26 cellular contexts compared by ENCODE assay signal in genomic region chr13:35092751-35093150, GRCh38.
"Had no signal": no experiment of that assay in that cellular context is flagged by ENCODE, and none has a peak within 500 bp of the region (broad histone marks: within the 10 kb centered on the region; RNA-seq: fewer than 3 reads in every experiment).

No MANE protein-coding gene starts in this region.

- H3K4me3 ChIP-seq: stomach, suprapubic skin, testis, thoracic aorta, thyroid gland, tibial artery, tibial nerve, transverse colon, upper lobe of left lung, upper lobe of right lung, uterus, vagina had no signal

- H3K27me3 ChIP-seq: stomach, suprapubic skin, testis, thyroid gland, tibial artery, tibial nerve, transverse colon, upper lobe of left lung, upper lobe of right lung, uterus, vagina had no signal

- DNase-seq: stimulated activated CD4-positive, alpha-beta T cell treated with anti-CD3 and anti-CD28 coated beads, Interleukin-2, amount 100 ng/mL, for 48 hours; stimulated activated CD4-positive, alpha-beta T cell treated with anti-CD3 and anti-CD28 coated beads, Interleukin-4, amount 100 ng/mL, for 1 hour; stimulated activated CD4-positive, alpha-beta T cell treated with anti-CD3 and anti-CD28 coated beads, Interleukin-4, amount 100 ng/mL, for 24 hours; stimulated activated CD4-positive, alpha-beta T cell treated with anti-CD3 and anti-CD28 coated beads, Interleukin-4, amount 100 ng/mL, for 4 hours; stimulated activated CD8-positive, alpha-beta memory T cell treated with anti-CD3 and anti-CD28 coated beads, Interleukin-4, amount 100 ng/mL, for 48 hours; stimulated activated naive B cell treated with anti-CD40 and anti-IgM and Interleukin-4, amounts not matched to agents 10 μg/mL and 1 μg/mL and 100 μg/mL, for 72 hours; stimulated activated naive CD4-positive, alpha-beta T cell; stimulated activated naive CD4-positive, alpha-beta T cell treated with Interleukin-2 at 50 U/mL for 16 hours; stimulated activated naive CD8-positive, alpha-beta T cell treated with anti-CD3 and anti-CD28 coated beads, Interleukin-15, amount 100 ng/mL, for 72 hours; stimulated activated naive CD8-positive, alpha-beta T cell treated with anti-CD3 and anti-CD28 coated beads, Interleukin-15, Interleukin-2, amounts not matched to agents 100 U/mL and 50 U/mL, for 24 hours; stomach; substantia nigra; testis; thyroid gland; tibial artery; transverse colon; trophoblast cell; upper lobe of left lung; upper lobe of right lung; uterus had no signal

- H3K9me3 ChIP-seq: stomach, suprapubic skin, testis, thoracic aorta, thyroid gland, upper lobe of left lung, upper lobe of right lung, uterus, vagina had no signal

- H3K36me3 ChIP-seq: stomach, suprapubic skin, thoracic aorta, thyroid gland, tibial artery, tibial nerve, transverse colon, upper lobe of left lung, upper lobe of right lung, uterus, vagina had no signal

- ATAC-seq: stimulated activated effector memory CD8-positive, alpha-beta T cell treated with anti-CD3 and anti-CD28 coated beads, Interleukin-12 subunit alpha, Interleukin-12 subunit beta, amount 100 ng/mL, for 72 hours; stimulated activated memory B cell treated with anti-CD40 and anti-IgM and Interleukin-4, amounts not matched to agents 10 μg/mL and 1 μg/mL and 100 μg/mL, for 72 hours; stimulated activated naive B cell treated with anti-CD40 and anti-IgM and Interleukin-4, amounts not matched to agents 10 μg/mL and 1 μg/mL and 100 μg/mL, for 72 hours; stimulated activated naive CD8-positive, alpha-beta T cell treated with anti-CD3 and anti-CD28 coated beads, Interleukin-15, amount 100 ng/mL, for 72 hours; stimulated activated naive CD8-positive, alpha-beta T cell treated with anti-CD3 and anti-CD28 coated beads, Interleukin-15, Interleukin-2, amounts not matched to agents 100 U/mL and 50 U/mL, for 24 hours; upper lobe of right lung had no signal

- H3K27ac ChIP-seq: stomach, suprapubic skin, testis, thoracic aorta, thyroid gland, tibial artery, tibial nerve, transverse colon, upper lobe of left lung, upper lobe of right lung, uterus, vagina had no signal

- H3K4me1 ChIP-seq: stomach, suprapubic skin, testis, thyroid gland, tibial artery, tibial nerve, transverse colon, upper lobe of left lung, upper lobe of right lung, uterus, vagina had no signal
